In genomic region chr3:78867409-78868372, GRCh38 we compare ENCODE assay signal across 1 cellular context.
A peak's percentile ranks its signal among the peaks of the same experiment; 100 is the strongest.
TF ChIP-seq lines count a peak whose summit lies in the region.

No MANE protein-coding gene starts in this region.

TF ChIP-seq in HEK293, 187 proteins besides CTCF, POLR2A, EP300 and RAD21 (continued from another document):
- TF ChIP-seq ZNF449 (tag by site-specific recombination; IDR thresholded peaks at IDR 0.05) = no peak
- no peak for TF ChIP-seq ZNF433 (tag by site-specific recombination; IDR thresholded peaks at IDR 0.05; ENCODE audit: low read depth)
- no peak for TF ChIP-seq ZNF510 (tag by site-specific recombination; IDR thresholded peaks at IDR 0.05; ENCODE audit: insufficient replicate concordance)
- TF ChIP-seq ZNF26 (tag by site-specific recombination; IDR thresholded peaks at IDR 0.05) = no peak
- peak; percentile 59; the same call in 1 of the 2 replicates for TF ChIP-seq ZBTB17 (tag by site-specific recombination; IDR thresholded peaks at IDR 0.05)
- TF ChIP-seq ZNF341 (tag by site-specific recombination; IDR thresholded peaks at IDR 0.05; ENCODE audit: low read depth) = no peak
- TF ChIP-seq KLF10 (tag by site-specific recombination; IDR thresholded peaks at IDR 0.05) = 0 out of 2 replicates have a peak, but pooled peaks have one; percentile 24
- TF ChIP-seq GLIS2 (tag by site-specific recombination; IDR thresholded peaks at IDR 0.05) = no peak
- TF ChIP-seq ZNF174 (tag by site-specific recombination; IDR thresholded peaks at IDR 0.05) = no peak
- TF ChIP-seq WT1 (tag by site-specific recombination; IDR thresholded peaks at IDR 0.05) = peak; percentile 68
- TF ChIP-seq ZNF792 (tag by site-specific recombination; IDR thresholded peaks at IDR 0.05) = no peak
- TF ChIP-seq INSM2 (tag by site-specific recombination; IDR thresholded peaks at IDR 0.05) = peak; percentile 43; the same call in 1 of the 2 replicates
- 0 out of 2 replicates have a peak, but pooled peaks have one; percentile 34 for TF ChIP-seq ZNF692 (tag by site-specific recombination; IDR thresholded peaks at IDR 0.05)
- TF ChIP-seq ZNF324 (tag by site-specific recombination; IDR thresholded peaks at IDR 0.05) = no peak
- no peak for TF ChIP-seq ZNF626 (tag by site-specific recombination; IDR thresholded peaks at IDR 0.05)
- peak; percentile 18; the same call in 1 of the 2 replicates for TF ChIP-seq BCL6B (tag by site-specific recombination; IDR thresholded peaks at IDR 0.05)
- TF ChIP-seq REPIN1 (tag by site-specific recombination; IDR thresholded peaks at IDR 0.05; ENCODE audit: low read depth) = no peak
- peak; percentile 71; the same call in 1 of the 2 replicates for TF ChIP-seq OSR2 (tag by site-specific recombination; IDR thresholded peaks at IDR 0.05)
- no peak for TF ChIP-seq ZNF513 (tag by site-specific recombination; IDR thresholded peaks at IDR 0.05)
- no peak for TF ChIP-seq ZNF280D (tag by site-specific recombination; IDR thresholded peaks at IDR 0.05)
- 0 out of 2 replicates have a peak, but pooled peaks have one; percentile 30 for TF ChIP-seq KLF8 (tag by site-specific recombination; IDR thresholded peaks at IDR 0.05)
- TF ChIP-seq MYNN (tag by site-specific recombination; IDR thresholded peaks at IDR 0.05; ENCODE audit: borderline replicate concordance) = no peak
- no peak for TF ChIP-seq ZNF335 (tag by site-specific recombination; conservative IDR thresholded peaks at IDR 0.05)
- TF ChIP-seq IKZF3 (tag by site-specific recombination; IDR thresholded peaks at IDR 0.05) = peak; percentile 84
- no peak for TF ChIP-seq HIC1 (tag by site-specific recombination; IDR thresholded peaks at IDR 0.05)
- TF ChIP-seq ZNF416 (tag by site-specific recombination; IDR thresholded peaks at IDR 0.05) = no peak
- TF ChIP-seq PRDM6 (tag by site-specific recombination; IDR thresholded peaks at IDR 0.05) = peak; percentile 78
- TF ChIP-seq TCF7L2 (IDR thresholded peaks at IDR 0.05; ENCODE audit: borderline replicate concordance, low read depth, low read length) = 0 out of 2 replicates have a peak, but pooled peaks have one; percentile 6
- no peak for TF ChIP-seq ZSCAN30 (tag by site-specific recombination; IDR thresholded peaks at IDR 0.05)
- TF ChIP-seq ZNF362 (tag by site-specific recombination; IDR thresholded peaks at IDR 0.05) = no peak
